ENCODE assay signal across 8 cellular contexts in genomic region chr20:38434310-38434741, GRCh38. TPM values are rescaled to one million over a fixed set of nuclear protein-coding genes. Genes with fewer than 3 reads are reported as not detected.
DNase-seq lines count a peak whose midpoint lies in the region; ATAC-seq, FAIRE-seq and TF ChIP-seq lines count a peak whose summit lies in the region.

No MANE protein-coding gene starts in this region.

- peak overlapping the region; percentile 98 for H3K27ac Mint-ChIP-seq in stimulated activated naive B cell treated with anti-CD40 and anti-IgM and Interleukin-4, amounts not matched to agents 10 μg/mL and 1 μg/mL and 100 μg/mL, for 72 hours

- TF ChIP-seq EP300 in K562 (IDR thresholded peaks at IDR 0.05; ENCODE audit: low read length), result no peak

- FAIRE-seq in K562 (lab: Jason Lieb, UNC), result peak; percentile 32
- FAIRE-seq in keratinocyte (lab: Jason Lieb, UNC), result no peak

- H3K4me3 Mint-ChIP-seq in stimulated activated naive B cell treated with anti-CD40 and anti-IgM and Interleukin-4, amounts not matched to agents 10 μg/mL and 1 μg/mL and 100 μg/mL, for 72 hours, result peak overlapping the region; percentile 91 to 92

- WGBS in K562 (ENCODE audit: insufficient coverage, low coverage, missing lambda C conversion rate), result 0% methylated on average over 16 of the region's 16 CpGs

- TF ChIP-seq POLR2A in K562 (conservative IDR thresholded peaks at IDR 0.05), result no peak

- H3K4me3 ChIP-seq in K562, result peak overlapping the region; percentile 95
- H3K4me3 ChIP-seq in keratinocyte (ENCODE audit: control insufficient read depth in 2 of 3, extremely low read depth in 1 of 3, insufficient read depth in 2 of 3, low read depth in 1 of 3, low read length in 3 of 3), result peak overlapping the region; percentile 90 to 99 (median 98)

- TF ChIP-seq CTCF in K562 (IDR thresholded peaks at IDR 0.05 in 2 of 3, conservative IDR thresholded peaks at IDR 0.05 in 1 of 3; ENCODE audit: insufficient read depth in 2 of 3, low read depth in 1 of 3, low read length in 3 of 3), result no peak
- no peak for TF ChIP-seq CTCF in keratinocyte (optimal IDR thresholded peaks at IDR 0.05 in 1 of 3, IDR thresholded peaks at IDR 0.05 in 1 of 3, conservative IDR thresholded peaks at IDR 0.05 in 1 of 3; ENCODE audit: extremely low read depth in 1 of 3, insufficient read depth in 2 of 3, low read length in 3 of 3)

- dilution Hi-C loops in keratinocyte (cut with MboI; ENCODE audit: extremely low pct_ligation_motif_present, low sequenced_read_pairs), result no loop called here

- DNase-seq in NCI-H146 (lab: John Stamatoyannopoulos, UW) (peak; percentile 45), NCI-H146 treated with DMSO at 0.1 percent for 48 hours (lab: John Stamatoyannopoulos, UW; ENCODE audit: unreplicated experiment) (no peak), RPMI8226 (peak; percentile 51), K562 (ENCODE audit: extremely low read depth in 1 of 4, low spot score in 3 of 4) (peak in 3 of 4 experiments; percentile 51 to 57 (median 52)), keratinocyte (ENCODE audit: low read depth, low spot score) (no peak), HuH-7.5 (ENCODE audit: low spot score) (no peak), NCI-H2227 (lab: John Stamatoyannopoulos, UW; ENCODE audit: unreplicated experiment) (no peak)
- DNase-seq in stimulated activated naive B cell treated with anti-CD40 and anti-IgM and Interleukin-4, amounts not matched to agents 10 μg/mL and 1 μg/mL and 100 μg/mL, for 72 hours, result peak; percentile 19

- H3K9me3 ChIP-seq in K562 (replicated peaks; ENCODE audit: control insufficient read depth, insufficient read depth, low read depth, low read length) (no peaks in the 10 kb centered on the region), keratinocyte (ENCODE audit: control insufficient read depth, low read depth, low read length) (no peaks in the 10 kb centered on the region)

- H3K4me2 ChIP-seq in K562 (ENCODE audit: insufficient read depth, low read length), result peak overlapping the region; percentile 97
- peak overlapping the region; percentile 84 for H3K4me2 ChIP-seq in keratinocyte (ENCODE audit: control insufficient read depth, extremely low read depth, insufficient read depth, low read depth, low read length)

- H4K20me1 ChIP-seq in K562 (replicated peaks; ENCODE audit: control insufficient read depth, insufficient read depth, low read length), result peaks cover 46% of the 10 kb centered on the region
- H4K20me1 ChIP-seq in keratinocyte (ENCODE audit: control insufficient read depth, extremely low read depth, insufficient read depth, low read length), result peaks cover 38% of the 10 kb centered on the region

- peaks cover 38 to 52% of the 10 kb centered on the region in 2 donors for H3K36me3 Mint-ChIP-seq in stimulated activated naive B cell treated with anti-CD40 and anti-IgM and Interleukin-4, amounts not matched to agents 10 μg/mL and 1 μg/mL and 100 μg/mL, for 72 hours

- H3K9me3 Mint-ChIP-seq in stimulated activated naive B cell treated with anti-CD40 and anti-IgM and Interleukin-4, amounts not matched to agents 10 μg/mL and 1 μg/mL and 100 μg/mL, for 72 hours, result no peaks in the 10 kb centered on the region

- H3K9ac ChIP-seq in K562 (ENCODE audit: insufficient read depth in 1 of 2, low read depth in 2 of 2, low read length in 2 of 2) (peak overlapping the region; percentile 98 to 99), keratinocyte (ENCODE audit: control insufficient read depth, extremely low read depth, insufficient read depth, low read length) (peak overlapping the region; percentile 99)

- H3K27ac ChIP-seq in K562 (ENCODE audit: extremely low read depth, low read depth, low read length) (peak overlapping the region; percentile 94), keratinocyte (ENCODE audit: control insufficient read depth, insufficient read depth, low read length) (peak overlapping the region; percentile 92)

- H3K27me3 Mint-ChIP-seq in stimulated activated naive B cell treated with anti-CD40 and anti-IgM and Interleukin-4, amounts not matched to agents 10 μg/mL and 1 μg/mL and 100 μg/mL, for 72 hours, result peaks cover 0 to 9% of the 10 kb centered on the region in 2 donors

- in situ Hi-C loops in K562 (cut with MboI), result no loop called here

- CTCF ChIA-PET in K562 (lab: Yijun Ruan, JAX; ENCODE audit: low intra/inter-chr PET ratio), result interaction anchor here (1.4 to 2.6 kb wide), 2 partner anchors 12 to 38 kb away, joined by 3 to 72 read pairs; no protein-coding TSS in a partner anchor

- BruUV-seq in K562 (replicated peaks; lab: Mats Ljungman, UMichigan), result no TSS peak

- POLR2A ChIA-PET in K562 (lab: Yijun Ruan, JAX), result interaction anchor here (0.7 to 5.6 kb wide), 10 partner anchors 9 to 361 kb away, joined by 3 to 130 read pairs (median 4); partner anchors contain the start of gene RALGAPB

- H3K79me2 ChIP-seq in K562 (ENCODE audit: control insufficient read depth, insufficient read depth, low read length) (peaks cover 58% of the 10 kb centered on the region), keratinocyte (ENCODE audit: control insufficient read depth, insufficient read depth, low read length) (peaks cover 57% of the 10 kb centered on the region)

- H3K36me3 ChIP-seq in K562 (ENCODE audit: control insufficient read depth, insufficient read depth, low read length) (peaks cover 56% of the 10 kb centered on the region), keratinocyte (ENCODE audit: control insufficient read depth in 2 of 2, extremely low read depth in 1 of 2, insufficient read depth in 2 of 2, low read length in 2 of 2) (peaks cover 35 to 47% of the 10 kb centered on the region in 2 experiments)

- no peak overlapping the region for H2AFZ ChIP-seq in K562 (ENCODE audit: low read depth, low read length)
- H2AFZ ChIP-seq in keratinocyte (ENCODE audit: control insufficient read depth, low read length), result no peak overlapping the region

- H3K4me1 ChIP-seq in K562 (replicated peaks in 1 of 2; ENCODE audit: control insufficient read depth in 2 of 2, insufficient read depth in 2 of 2, low read length in 2 of 2) (peaks cover 20 to 28% of the 10 kb centered on the region in 2 experiments; a peak in 4 of 5 replicates), keratinocyte (ENCODE audit: control insufficient read depth, extremely low read depth, insufficient read depth, low read length) (peaks cover 25% of the 10 kb centered on the region)

- intact Hi-C loops in K562 (cut with micrococcal nuclease), result no loop called here

- peak; percentile 66 for ATAC-seq in K562
- peak; percentile 53 to 54 for ATAC-seq in stimulated activated naive B cell treated with anti-CD40 and anti-IgM and Interleukin-4, amounts not matched to agents 10 μg/mL and 1 μg/mL and 100 μg/mL, for 72 hours (replicated peaks)

- H3K9me1 ChIP-seq in K562 (ENCODE audit: control insufficient read depth, insufficient read depth, low read length), result peaks cover 11% of the 10 kb centered on the region
- peaks cover 7% of the 10 kb centered on the region for H3K9me1 ChIP-seq in keratinocyte (ENCODE audit: control insufficient read depth, extremely low read depth, insufficient read depth, low read length)

- TF ChIP-seq RAD21 in K562 (CRISPR knock-in tag; conservative IDR thresholded peaks at IDR 0.05 in 1 of 2, IDR thresholded peaks at IDR 0.05 in 1 of 2), result no peak

- peaks cover 31 to 43% of the 10 kb centered on the region in 2 donors for H3K4me1 Mint-ChIP-seq in stimulated activated naive B cell treated with anti-CD40 and anti-IgM and Interleukin-4, amounts not matched to agents 10 μg/mL and 1 μg/mL and 100 μg/mL, for 72 hours

- H3K27me3 ChIP-seq in K562 (ENCODE audit: control insufficient read depth in 2 of 2, insufficient read depth in 2 of 2, low read length in 2 of 2) (no peaks in the 10 kb centered on the region), keratinocyte (ENCODE audit: control insufficient read depth, extremely low read depth, insufficient read depth, low read length) (no peaks in the 10 kb centered on the region)

RNA-seq across cellular contexts. Expression of gene SNHG17, which starts 0.8 kb away (rescaled TPM):
- 199 and 404 TPM in 2 replicates for total RNA-seq in K562 (2011; cell fraction: chromatin; rRNA removed; ENCODE audit: low replicate concordance)
- total RNA-seq in K562 (2011; cell fraction: nucleolus; rRNA removed), result 262 and 289 TPM in 2 replicates
- total RNA-seq in K562 (2011; cell fraction: nucleoplasm; rRNA removed), result 279 and 385 TPM in 2 replicates
- 57.7 and 72.7 TPM in 2 replicates for total RNA-seq in K562 (2014; rRNA removed)
- total RNA-seq in K562 (2014; rRNA removed; fragmentation: Illumina TruSeq; extraction: Trizol), result 66.3 and 73.6 TPM in 2 replicates
- total RNA-seq in K562 (2015; rRNA removed; fragmentation: Illumina TruSeq; extraction: Trizol), result 69.9 and 74.3 TPM in 2 replicates
- total RNA-seq in K562 (2021), result 106 and 112 TPM in 2 replicates
- 38.8 and 50.3 TPM in 2 replicates for polyA plus RNA-seq in K562 (2011; rRNA removed)
- polyA plus RNA-seq in K562 (2011; cell fraction: cytosol; rRNA removed), result 46.3 and 48.3 TPM in 2 replicates
- 168 and 245 TPM in 2 replicates for polyA plus RNA-seq in K562 (2011; cell fraction: nucleus; rRNA removed)
- polyA plus RNA-seq in K562 (2012), result 55.7 and 78.9 TPM in 2 replicates
- 32.6 and 39.0 TPM in 2 replicates for polyA plus RNA-seq in K562 (2014; fragmentation: Illumina TruSeq; extraction: Trizol)
- polyA plus RNA-seq in K562 (2014; fragmentation: Nextera tagmentation; extraction: Ambion mirVana), result 10 to 100 TPM; 29.8 to 35.9 TPM
- 72.2 and 73.2 TPM in 2 replicates for polyA plus RNA-seq in K562 (2014; rRNA removed)
- polyA minus RNA-seq in K562 (2011; rRNA and poly(A)+ RNA removed), result 318 and 400 TPM in 2 replicates
- 171 and 228 TPM in 2 replicates for polyA minus RNA-seq in K562 (2011; cell fraction: cytosol; rRNA and poly(A)+ RNA removed)
- 155 and 182 TPM in 2 replicates for polyA minus RNA-seq in K562 (2011; cell fraction: nucleus; rRNA and poly(A)+ RNA removed)
- polyA plus RNA-seq in keratinocyte, result 17.6 to 29.4 TPM (median 25.3 TPM) in 3 replicates
- 5.0 TPM for polyA plus RNA-seq in keratinocyte (2011; ENCODE audit: low read depth)
- 12.9 and 19.7 TPM in 2 replicates for polyA plus RNA-seq in keratinocyte (2011; cell fraction: cytosol; rRNA removed)
- polyA plus RNA-seq in keratinocyte (2011; cell fraction: nucleus; rRNA removed), result 61.5 and 67.2 TPM in 2 replicates
- 24.7 and 41.4 TPM in 2 replicates for polyA plus RNA-seq in keratinocyte (2012; ENCODE audit: low replicate concordance)
- polyA minus RNA-seq in keratinocyte, result 8.8 to 21.6 TPM (median 16.5 TPM) in 3 replicates
- not detected for polyA minus RNA-seq in keratinocyte (2011; cell fraction: cytosol; rRNA and poly(A)+ RNA removed)
- 14.4 and 17.4 TPM in 2 replicates for polyA minus RNA-seq in keratinocyte (2011; cell fraction: nucleus; rRNA and poly(A)+ RNA removed)

RNA-seq across cellular contexts. Expression of gene RALGAPB, which starts 38.3 kb away (rescaled TPM):
- 43.1 and 99.4 TPM in 2 replicates for total RNA-seq in K562 (2011; cell fraction: chromatin; rRNA removed; ENCODE audit: low replicate concordance)
- 19.2 and 27.8 TPM in 2 replicates for total RNA-seq in K562 (2011; cell fraction: nucleolus; rRNA removed)
- total RNA-seq in K562 (2011; cell fraction: nucleoplasm; rRNA removed), result 47.1 and 72.9 TPM in 2 replicates
- total RNA-seq in K562 (2014; rRNA removed), result 11.6 and 14.7 TPM in 2 replicates
- 18.5 and 21.2 TPM in 2 replicates for total RNA-seq in K562 (2014; rRNA removed; fragmentation: Illumina TruSeq; extraction: Trizol)
- 17.7 and 18.6 TPM in 2 replicates for total RNA-seq in K562 (2015; rRNA removed; fragmentation: Illumina TruSeq; extraction: Trizol)
- total RNA-seq in K562 (2021), result 21.7 and 23.8 TPM in 2 replicates
- polyA plus RNA-seq in K562 (2011; rRNA removed), result 12.5 and 13.6 TPM in 2 replicates
- 5.0 and 7.1 TPM in 2 replicates for polyA plus RNA-seq in K562 (2011; cell fraction: cytosol; rRNA removed)
- 29.2 and 35.6 TPM in 2 replicates for polyA plus RNA-seq in K562 (2011; cell fraction: nucleus; rRNA removed)
- polyA plus RNA-seq in K562 (2012), result 14.6 and 16.4 TPM in 2 replicates
- polyA plus RNA-seq in K562 (2014; fragmentation: Illumina TruSeq; extraction: Trizol), result 21.1 and 25.6 TPM in 2 replicates
- polyA plus RNA-seq in K562 (2014; fragmentation: Nextera tagmentation; extraction: Ambion mirVana), result 1 to 10 TPM; 4.3 to 6.0 TPM
- 11.3 and 11.7 TPM in 2 replicates for polyA plus RNA-seq in K562 (2014; rRNA removed)
- polyA minus RNA-seq in K562 (2011; rRNA and poly(A)+ RNA removed), result 33.0 and 33.6 TPM in 2 replicates
- 14.9 and 19.5 TPM in 2 replicates for polyA minus RNA-seq in K562 (2011; cell fraction: cytosol; rRNA and poly(A)+ RNA removed)
- polyA minus RNA-seq in K562 (2011; cell fraction: nucleus; rRNA and poly(A)+ RNA removed), result 28.1 and 41.1 TPM in 2 replicates
- polyA plus RNA-seq in keratinocyte, result 16.5 to 23.8 TPM (median 16.9 TPM) in 3 replicates
- 15.8 TPM for polyA plus RNA-seq in keratinocyte (2011; ENCODE audit: low read depth)
- 10.7 and 18.6 TPM in 2 replicates for polyA plus RNA-seq in keratinocyte (2011; cell fraction: cytosol; rRNA removed)
- 51.5 and 57.3 TPM in 2 replicates for polyA plus RNA-seq in keratinocyte (2011; cell fraction: nucleus; rRNA removed)
- polyA plus RNA-seq in keratinocyte (2012; ENCODE audit: low replicate concordance), result 14.8 and 17.3 TPM in 2 replicates
- 16.9 to 48.4 TPM (median 30.2 TPM) in 3 replicates for polyA minus RNA-seq in keratinocyte
- polyA minus RNA-seq in keratinocyte (2011; cell fraction: cytosol; rRNA and poly(A)+ RNA removed), result 12.7 TPM
- polyA minus RNA-seq in keratinocyte (2011; cell fraction: nucleus; rRNA and poly(A)+ RNA removed), result 47.8 and 97.5 TPM in 2 replicates

Comparison
In these comparisons a context has a peak if more than half of its experiments do, and no peak if none do; other contexts are left out.
1. DNase-seq: peak in NCI-H146 (single experiment), RPMI8226 (single experiment), K562 (3 of 4) and stimulated activated naive B cell treated with anti-CD40 and anti-IgM and Interleukin-4, amounts not matched to agents 10 μg/mL and 1 μg/mL and 100 μg/mL, for 72 hours (single experiment); none in NCI-H146 treated with DMSO at 0.1 percent for 48 hours (single experiment), keratinocyte (single experiment), HuH-7.5 (single experiment) and NCI-H2227 (single experiment).